7 cellular contexts compared by ENCODE assay signal in genomic region chr1:8004803-8005573, GRCh38. TPM values are rescaled to one million over a fixed set of nuclear protein-coding genes. Genes with fewer than 3 reads are reported as not detected.
DNase-seq lines count a peak whose midpoint lies in the region; ATAC-seq, FAIRE-seq and TF ChIP-seq lines count a peak whose summit lies in the region.

No MANE protein-coding gene starts in this region.

- peak overlapping the region; percentile 5 for H3K4me2 ChIP-seq in trophoblast cell (ENCODE audit: low read length)

- H3K9ac ChIP-seq in trophoblast cell (ENCODE audit: low read length), result no peak overlapping the region

- H3K4me3 ChIP-seq in fibroblast of mammary gland (ENCODE audit: control insufficient read depth, low read depth, low read length) (peak overlapping the region; percentile 19), trophoblast cell (ENCODE audit: low read depth, low read length) (no peak overlapping the region), H7 (ENCODE audit: insufficient read depth, low read depth, low read length) (no peak overlapping the region)

- H2BK12ac ChIP-seq in trophoblast cell (ENCODE audit: low read length), result peak overlapping the region; percentile 85

- no peak overlapping the region for H2AK5ac ChIP-seq in trophoblast cell (ENCODE audit: low read length)

- ATAC-seq in stimulated activated memory B cell treated with anti-CD40 and anti-IgM and Interleukin-4, amounts not matched to agents 10 μg/mL and 1 μg/mL and 100 μg/mL, for 72 hours, result no peak

- H3K27me3 ChIP-seq in trophoblast cell (ENCODE audit: insufficient read depth, low read length) (no peaks in the 10 kb centered on the region), H7 (ENCODE audit: control insufficient read depth, insufficient read depth, low read length) (no peaks in the 10 kb centered on the region)

- peaks cover 19 to 23% of the 10 kb centered on the region in 2 experiments for H3K4me1 ChIP-seq in trophoblast cell (ENCODE audit: control insufficient read depth in 1 of 2, insufficient read depth in 2 of 2, low read length in 2 of 2)

- no CpG with 5 or more reads among the region's 17 CpGs for WGBS in trophoblast cell (ENCODE audit: extremely low coverage, insufficient coverage, insufficient read length)

- peak overlapping the region; percentile 53 for H3K14ac ChIP-seq in trophoblast cell (ENCODE audit: low read length)

- peaks cover 25% of the 10 kb centered on the region for H3K36me3 Mint-ChIP-seq in stimulated activated memory B cell treated with anti-CD40 and anti-IgM and Interleukin-4, amounts not matched to agents 10 μg/mL and 1 μg/mL and 100 μg/mL, for 72 hours

- no peak overlapping the region for H3K23ac ChIP-seq in trophoblast cell (ENCODE audit: low read length)

- H3K4me1 Mint-ChIP-seq in stimulated activated memory B cell treated with anti-CD40 and anti-IgM and Interleukin-4, amounts not matched to agents 10 μg/mL and 1 μg/mL and 100 μg/mL, for 72 hours, result no peaks in the 10 kb centered on the region

- peak overlapping the region; percentile 66 for H2BK120ac ChIP-seq in trophoblast cell (ENCODE audit: insufficient read depth, low read length, poor library complexity)

- peak overlapping the region; percentile 2 for H4K8ac ChIP-seq in trophoblast cell (ENCODE audit: low read depth, low read length)

- TF ChIP-seq CTCF in fibroblast of mammary gland (conservative IDR thresholded peaks at IDR 0.05; ENCODE audit: control insufficient read depth, insufficient read depth, low read depth, low read length), result no peak

- H3K27ac Mint-ChIP-seq in stimulated activated memory B cell treated with anti-CD40 and anti-IgM and Interleukin-4, amounts not matched to agents 10 μg/mL and 1 μg/mL and 100 μg/mL, for 72 hours, result no peak overlapping the region

- no peak overlapping the region for H2AFZ ChIP-seq in trophoblast cell (ENCODE audit: insufficient read depth, low read length, poor library complexity)

- H4K91ac ChIP-seq in trophoblast cell (ENCODE audit: low read depth, low read length), result peak overlapping the region; percentile 67

- DNase-seq in HUDEP-2 (lab: John Stamatoyannopoulos, UW; ENCODE audit: unreplicated experiment in 76 of 76) (peak in 75 of 76 experiments; percentile 53 to 96 (median 90)), RCC 7860 (ENCODE audit: low spot score) (peak; percentile 87), fibroblast of mammary gland (ENCODE audit: low read depth) (peak; percentile 100), trophoblast cell (peak; percentile 96 to 97), H7 (no peak)
- no peak for DNase-seq in central memory CD4-positive, alpha-beta T cell

- H3K18ac ChIP-seq in trophoblast cell (ENCODE audit: low read length), result peak overlapping the region; percentile 74

- peaks cover 10 to 14% of the 10 kb centered on the region in 2 experiments for H3K36me3 ChIP-seq in trophoblast cell (ENCODE audit: control insufficient read depth in 1 of 2, insufficient read depth in 2 of 2, low read length in 2 of 2)
- no peaks in the 10 kb centered on the region for H3K36me3 ChIP-seq in H7 (replicated peaks; ENCODE audit: control insufficient read depth, insufficient read depth, low read length)

- peaks cover 21% of the 10 kb centered on the region for H3K79me1 ChIP-seq in trophoblast cell (ENCODE audit: low read length)

- H3K9me3 ChIP-seq in trophoblast cell (ENCODE audit: insufficient read depth, low read depth, low read length), result peaks cover 1% of the 10 kb centered on the region

- no peaks in the 10 kb centered on the region for H3K79me2 ChIP-seq in trophoblast cell (ENCODE audit: control insufficient read depth, insufficient read depth, low read length, poor library complexity)

- H3K9me3 Mint-ChIP-seq in stimulated activated memory B cell treated with anti-CD40 and anti-IgM and Interleukin-4, amounts not matched to agents 10 μg/mL and 1 μg/mL and 100 μg/mL, for 72 hours, result no peaks in the 10 kb centered on the region

- H3K27ac ChIP-seq in trophoblast cell (ENCODE audit: low read depth, low read length), result peak overlapping the region; percentile 88

- no peak overlapping the region for H4K12ac ChIP-seq in trophoblast cell (ENCODE audit: low read depth, low read length)

- no peak overlapping the region for H3K4ac ChIP-seq in trophoblast cell (ENCODE audit: low read depth, low read length)

- H3K27me3 Mint-ChIP-seq in stimulated activated memory B cell treated with anti-CD40 and anti-IgM and Interleukin-4, amounts not matched to agents 10 μg/mL and 1 μg/mL and 100 μg/mL, for 72 hours, result no peaks in the 10 kb centered on the region

- no peak overlapping the region for H3K4me3 Mint-ChIP-seq in stimulated activated memory B cell treated with anti-CD40 and anti-IgM and Interleukin-4, amounts not matched to agents 10 μg/mL and 1 μg/mL and 100 μg/mL, for 72 hours

- peak; percentile 85 for FAIRE-seq in RCC 7860 (lab: Jason Lieb, UNC)

- peak overlapping the region; percentile 92 for H2BK5ac ChIP-seq in trophoblast cell (ENCODE audit: low read depth, low read length, poor library complexity)

RNA-seq across cellular contexts. Expression of gene ERRFI1, which starts 21.1 kb away (rescaled TPM):
- polyA plus RNA-seq in trophoblast cell (2013), result 267 and 277 TPM in 2 replicates
- total RNA-seq in H7 (2014; rRNA removed; shearing (Covaris generic)), result 37.3 and 42.6 TPM in 2 replicates

RNA-seq across cellular contexts. Expression of gene PARK7, which starts 43.5 kb away (rescaled TPM):
- polyA plus RNA-seq in trophoblast cell (2013), result 191 and 200 TPM in 2 replicates
- 298 and 323 TPM in 2 replicates for total RNA-seq in H7 (2014; rRNA removed; shearing (Covaris generic))

Comparison
In these comparisons a context has a peak if more than half of its experiments do, and no peak if none do; other contexts are left out.
1. DNase-seq: peak in HUDEP-2 (75 of 76), RCC 7860 (single experiment), fibroblast of mammary gland (single experiment) and trophoblast cell (2 of 2); none in H7 (single experiment) and central memory CD4-positive, alpha-beta T cell (single experiment).